ENCODE assay signal across 1 cellular context in the genomic region with DNA sequence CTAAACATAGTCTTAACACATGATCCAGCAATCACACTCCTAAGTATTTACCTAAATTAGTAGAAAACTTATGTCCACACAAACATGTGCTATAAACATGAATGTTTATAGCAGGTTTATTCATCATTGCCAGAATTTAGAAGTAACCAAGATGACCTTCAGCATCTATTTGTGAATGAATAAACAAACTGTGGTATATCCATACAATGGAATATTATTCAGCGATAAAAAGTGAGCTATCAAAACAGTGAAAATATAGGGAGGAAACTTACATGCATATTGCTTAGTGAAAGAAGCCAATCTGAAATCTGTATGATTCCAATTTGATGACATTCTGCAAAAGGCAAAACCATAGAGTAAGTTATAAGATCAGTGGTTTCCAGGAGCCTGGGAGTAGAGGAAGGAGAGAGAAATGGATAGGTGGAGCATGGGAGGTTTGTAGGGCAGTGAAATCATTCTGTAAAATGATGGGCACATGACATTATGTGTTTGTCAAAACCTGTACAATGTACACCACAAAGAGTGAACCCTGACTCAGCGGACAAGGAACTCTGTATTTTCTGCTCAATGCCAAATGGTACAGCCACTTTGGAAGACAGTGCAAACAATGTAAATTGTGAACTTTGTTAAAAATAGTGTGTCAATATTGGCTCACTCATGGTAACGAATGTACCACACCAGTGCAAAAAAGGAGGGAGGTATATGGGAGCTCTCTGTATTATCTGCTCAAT.
TF ChIP-seq lines count a peak whose summit lies in the region.

No MANE protein-coding gene starts in this region.

TF ChIP-seq in HepG2, 621 proteins besides CTCF, POLR2A, EP300 and RAD21 (continued from another document and continues in another):
- TF ChIP-seq E2F2 (CRISPR knock-in tag; IDR thresholded peaks at IDR 0.05; ENCODE audit: borderline replicate concordance) (no peak), RORA (CRISPR knock-in tag; IDR thresholded peaks at IDR 0.05) (0 out of 2 replicates have a peak, but pooled peaks have one; percentile 65), ZNF800 (CRISPR knock-in tag; IDR thresholded peaks at IDR 0.05) (peak; percentile 89; the same call in 1 of the 2 replicates), NFYB (CRISPR knock-in tag; IDR thresholded peaks at IDR 0.05) (peak; percentile 4; the same call in 1 of the 2 replicates), RFX5 (IDR thresholded peaks at IDR 0.05; ENCODE audit: low read depth, low read length) (no peak; the same call in 1 of the 2 replicates), HOXD1 (CRISPR knock-in tag; IDR thresholded peaks at IDR 0.05) (peak; percentile 35; the same call in 1 of the 2 replicates), NCOA2 (CRISPR knock-in tag; IDR thresholded peaks at IDR 0.05) (peak; percentile 90), GATAD1 (CRISPR knock-in tag; IDR thresholded peaks at IDR 0.05) (peak; percentile 32; the same call in 1 of the 2 replicates), RCOR2 (CRISPR knock-in tag; IDR thresholded peaks at IDR 0.05) (peak; percentile 80; the same call in 1 of the 2 replicates), ZNF468 (CRISPR knock-in tag; IDR thresholded peaks at IDR 0.05) (no peak), ZBTB7B (CRISPR knock-in tag; IDR thresholded peaks at IDR 0.05) (peak; percentile 44; the same call in 1 of the 2 replicates), KLF9 (CRISPR knock-in tag; IDR thresholded peaks at IDR 0.05; ENCODE audit: low read depth) (peak; percentile 54; the same call in 1 of the 2 replicates), FOXK1 (CRISPR knock-in tag; IDR thresholded peaks at IDR 0.05; ENCODE audit: borderline replicate concordance, low read depth) (peak; percentile 77), ZMYM2 (CRISPR knock-in tag; IDR thresholded peaks at IDR 0.05) (peak; percentile 70), KMT2A (CRISPR knock-in tag; IDR thresholded peaks at IDR 0.05) (no peak), CREB3 (CRISPR knock-in tag; IDR thresholded peaks at IDR 0.05) (peak; percentile 67; the same call in 1 of the 2 replicates), KDM5A (IDR thresholded peaks at IDR 0.05; ENCODE audit: borderline replicate concordance, low read length) (no peak), SOX5 (CRISPR knock-in tag; IDR thresholded peaks at IDR 0.05; ENCODE audit: borderline replicate concordance) (peak; percentile 97), KDM1A (CRISPR knock-in tag; IDR thresholded peaks at IDR 0.05) (0 out of 2 replicates have a peak, but pooled peaks have one; percentile 9), MXD4 (CRISPR knock-in tag; IDR thresholded peaks at IDR 0.05) (peak; percentile 59; the same call in 1 of the 2 replicates), BHLHE40 (IDR thresholded peaks at IDR 0.05; ENCODE audit: low read length) (peak; percentile 70), GPN1 (CRISPR knock-in tag; IDR thresholded peaks at IDR 0.05; ENCODE audit: borderline replicate concordance) (no peak), TARDBP (CRISPR knock-in tag; IDR thresholded peaks at IDR 0.05) (peak; percentile 77; the same call in 1 of the 2 replicates), ZNF414 (CRISPR knock-in tag; IDR thresholded peaks at IDR 0.05) (peak; percentile 54; the same call in 1 of the 2 replicates), NFE2 (CRISPR knock-in tag; IDR thresholded peaks at IDR 0.05) (0 out of 2 replicates have a peak, but pooled peaks have one; percentile 53), ZNF225 (CRISPR knock-in tag; IDR thresholded peaks at IDR 0.05) (no peak), NR2C2 (CRISPR knock-in tag; IDR thresholded peaks at IDR 0.05; ENCODE audit: borderline replicate concordance) (no peak), ATRX (CRISPR knock-in tag; IDR thresholded peaks at IDR 0.05; ENCODE audit: borderline replicate concordance) (no peak), ZNF777 (CRISPR knock-in tag; IDR thresholded peaks at IDR 0.05) (no peak), PAWR (CRISPR knock-in tag; IDR thresholded peaks at IDR 0.05; ENCODE audit: borderline replicate concordance) (no peak), ZNF432 (CRISPR knock-in tag; IDR thresholded peaks at IDR 0.05; ENCODE audit: borderline replicate concordance) (no peak), GMEB2 (CRISPR knock-in tag; IDR thresholded peaks at IDR 0.05; ENCODE audit: low read depth) (0 out of 2 replicates have a peak, but pooled peaks have one; percentile 4), ZNF710 (CRISPR knock-in tag; IDR thresholded peaks at IDR 0.05; ENCODE audit: borderline replicate concordance) (peak; percentile 76; the same call in 1 of the 2 replicates), PHB2 (IDR thresholded peaks at IDR 0.05; ENCODE audit: partially characterized antibody) (no peak), ZKSCAN8 (CRISPR knock-in tag; IDR thresholded peaks at IDR 0.05; ENCODE audit: borderline replicate concordance) (peak; percentile 87; the same call in 1 of the 2 replicates), RERE (CRISPR knock-in tag; IDR thresholded peaks at IDR 0.05; ENCODE audit: low read depth) (peak; percentile 87; the same call in 1 of the 2 replicates), ZNF557 (CRISPR knock-in tag; IDR thresholded peaks at IDR 0.05) (no peak), ZNF644 (CRISPR knock-in tag; IDR thresholded peaks at IDR 0.05; ENCODE audit: low read depth) (peak; percentile 79), MAFK (conservative IDR thresholded peaks at IDR 0.05 in 1 of 2, IDR thresholded peaks at IDR 0.05 in 1 of 2; ENCODE audit: low read length in 2 of 2) (peak; percentile 85 to 93), RARA (CRISPR knock-in tag; IDR thresholded peaks at IDR 0.05) (peak; percentile 94), ZNF773 (CRISPR knock-in tag; IDR thresholded peaks at IDR 0.05; ENCODE audit: borderline replicate concordance) (no peak), BCL6 (CRISPR knock-in tag; IDR thresholded peaks at IDR 0.05) (peak; percentile 91), ZNF20 (CRISPR knock-in tag; IDR thresholded peaks at IDR 0.05) (no peak)
- TF ChIP-seq, protein P1, sequence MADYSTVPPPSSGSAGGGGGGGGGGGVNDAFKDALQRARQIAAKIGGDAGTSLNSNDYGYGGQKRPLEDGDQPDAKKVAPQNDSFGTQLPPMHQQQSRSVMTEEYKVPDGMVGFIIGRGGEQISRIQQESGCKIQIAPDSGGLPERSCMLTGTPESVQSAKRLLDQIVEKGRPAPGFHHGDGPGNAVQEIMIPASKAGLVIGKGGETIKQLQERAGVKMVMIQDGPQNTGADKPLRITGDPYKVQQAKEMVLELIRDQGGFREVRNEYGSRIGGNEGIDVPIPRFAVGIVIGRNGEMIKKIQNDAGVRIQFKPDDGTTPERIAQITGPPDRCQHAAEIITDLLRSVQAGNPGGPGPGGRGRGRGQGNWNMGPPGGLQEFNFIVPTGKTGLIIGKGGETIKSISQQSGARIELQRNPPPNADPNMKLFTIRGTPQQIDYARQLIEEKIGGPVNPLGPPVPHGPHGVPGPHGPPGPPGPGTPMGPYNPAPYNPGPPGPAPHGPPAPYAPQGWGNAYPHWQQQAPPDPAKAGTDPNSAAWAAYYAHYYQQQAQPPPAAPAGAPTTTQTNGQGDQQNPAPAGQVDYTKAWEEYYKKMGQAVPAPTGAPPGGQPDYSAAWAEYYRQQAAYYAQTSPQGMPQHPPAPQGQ (CRISPR knock-in tag; IDR thresholded peaks at IDR 0.05; ENCODE audit: borderline replicate concordance), result no peak
